ENCODE assay signal across 25 cellular contexts in genomic region chr18:61096231-61096630, GRCh38.
"Had no signal": no experiment of that assay in that cellular context is flagged by ENCODE, and none has a peak within 500 bp of the region (broad histone marks: within the 10 kb centered on the region; RNA-seq: fewer than 3 reads in every experiment).

No MANE protein-coding gene starts in this region.

- H3K9me3 Mint-ChIP-seq: activated CD4-positive, alpha-beta memory T cell treated with anti-CD3 and anti-CD28 coated beads, Interleukin-2, amount 10 ng/mL, durations not matched to agents 7 days and 5 days; activated naive CD4-positive, alpha-beta T cell treated with anti-CD3 and anti-CD28 coated beads, Interleukin-2, amount 10 ng/mL, durations not matched to agents 7 days and 5 days; activated naive CD8-positive, alpha-beta T cell treated with anti-CD3 and anti-CD28 coated beads for 36 hours; activated T-helper 2 cell treated with anti-CD3 and anti-CD28 coated beads, Interferon-gamma antibody, Interleukin-2, Interleukin-4, amounts not matched to agents 10 μg/mL and 5 μg/mL and 100 μg/mL, durations not matched to agents 14 hours and 24 hours and 36 hours; IgD-negative memory B cell had no signal

- H3K4me1 Mint-ChIP-seq: activated CD4-positive, alpha-beta memory T cell treated with anti-CD3 and anti-CD28 coated beads, Interleukin-2, amount 10 ng/mL, durations not matched to agents 7 days and 5 days; activated CD4-positive, alpha-beta T cell treated with anti-CD3 and anti-CD28 coated beads for 36 hours; activated naive CD4-positive, alpha-beta T cell treated with anti-CD3 and anti-CD28 coated beads, Interleukin-2, amount 10 ng/mL, durations not matched to agents 7 days and 5 days; activated naive CD8-positive, alpha-beta T cell treated with anti-CD3 and anti-CD28 coated beads for 36 hours; IgD-negative memory B cell had no signal

- DNase-seq: activated CD4-positive, alpha-beta memory T cell treated with anti-CD3 and anti-CD28 coated beads, Interleukin-2, amount 10 ng/mL, durations not matched to agents 7 days and 5 days; activated CD4-positive, alpha-beta T cell treated with anti-CD3 and anti-CD28 coated beads for 36 hours; activated CD4-positive, alpha-beta T cell treated with anti-CD3 and anti-CD28 coated beads, Interleukin-2, amount 50 U/mL, for 1 hour; activated gamma-delta T cell treated with Interleukin-2 at 50 U/mL for 16 hours; activated naive CD4-positive, alpha-beta T cell treated with anti-CD3 and anti-CD28 coated beads, Interleukin-2, amount 10 ng/mL, durations not matched to agents 7 days and 5 days; activated naive CD8-positive, alpha-beta T cell treated with anti-CD3 and anti-CD28 coated beads for 36 hours; activated T-cell treated with anti-CD3 and anti-CD28 coated beads for 4 hours; activated T-cell treated with anti-CD3 and anti-CD28 coated beads, Interleukin-2, amount 50 U/mL, for 48 hours; KG1; NCI-H1048; NCI-H1436; NCI-H187 treated with DMSO at 0.1 percent for 48 hours; NCI-H446 treated with DMSO at 0.1 percent for 48 hours; NCI-H526 treated with DMSO at 0.1 percent for 48 hours; NK-92 treated with Interleukin-12 subunit alpha and Interleukin-12 subunit beta, amount 100 ng/mL, for 24 hours; OCI-M1; Peyer's patch; Right ventricle myocardium superior; SJCRH30; SK-N-SH; T-helper 1 cell; WERI-Rb-1 had no signal

- H3K4me3 ChIP-seq: Peyer's patch, SJCRH30 had no signal

- H3K27me3 ChIP-seq: Peyer's patch, SJCRH30 had no signal

- H3K36me3 Mint-ChIP-seq: activated naive CD4-positive, alpha-beta T cell treated with anti-CD3 and anti-CD28 coated beads, Interleukin-2, amount 10 ng/mL, durations not matched to agents 7 days and 5 days; activated naive CD8-positive, alpha-beta T cell treated with anti-CD3 and anti-CD28 coated beads for 36 hours; IgD-negative memory B cell had no signal

- H3K4me3 Mint-ChIP-seq: activated CD4-positive, alpha-beta memory T cell treated with anti-CD3 and anti-CD28 coated beads, Interleukin-2, amount 10 ng/mL, durations not matched to agents 7 days and 5 days; activated CD4-positive, alpha-beta T cell treated with anti-CD3 and anti-CD28 coated beads for 36 hours; activated naive CD4-positive, alpha-beta T cell treated with anti-CD3 and anti-CD28 coated beads, Interleukin-2, amount 10 ng/mL, durations not matched to agents 7 days and 5 days; activated naive CD8-positive, alpha-beta T cell treated with anti-CD3 and anti-CD28 coated beads for 36 hours; IgD-negative memory B cell had no signal

- H3K36me3 ChIP-seq: Peyer's patch, SJCRH30, WERI-Rb-1 had no signal

- H3K27ac Mint-ChIP-seq: activated CD4-positive, alpha-beta memory T cell treated with anti-CD3 and anti-CD28 coated beads, Interleukin-2, amount 10 ng/mL, durations not matched to agents 7 days and 5 days; activated CD4-positive, alpha-beta T cell treated with anti-CD3 and anti-CD28 coated beads for 36 hours; activated naive CD4-positive, alpha-beta T cell treated with anti-CD3 and anti-CD28 coated beads, Interleukin-2, amount 10 ng/mL, durations not matched to agents 7 days and 5 days; activated naive CD8-positive, alpha-beta T cell treated with anti-CD3 and anti-CD28 coated beads for 36 hours; activated T-helper 2 cell treated with anti-CD3 and anti-CD28 coated beads, Interferon-gamma antibody, Interleukin-2, Interleukin-4, amounts not matched to agents 10 μg/mL and 5 μg/mL and 100 μg/mL, durations not matched to agents 14 hours and 24 hours and 36 hours; IgD-negative memory B cell had no signal

- H3K27me3 Mint-ChIP-seq: activated CD4-positive, alpha-beta memory T cell treated with anti-CD3 and anti-CD28 coated beads, Interleukin-2, amount 10 ng/mL, durations not matched to agents 7 days and 5 days; activated CD4-positive, alpha-beta T cell treated with anti-CD3 and anti-CD28 coated beads for 36 hours; activated naive CD4-positive, alpha-beta T cell treated with anti-CD3 and anti-CD28 coated beads, Interleukin-2, amount 10 ng/mL, durations not matched to agents 7 days and 5 days; activated naive CD8-positive, alpha-beta T cell treated with anti-CD3 and anti-CD28 coated beads for 36 hours; IgD-negative memory B cell had no signal

- H3K4me1 ChIP-seq: Peyer's patch, SJCRH30 had no signal

- H3K27ac ChIP-seq: Peyer's patch, RWPE1, SJCRH30, WERI-Rb-1 had no signal

- H3K9ac ChIP-seq: SK-N-SH had no signal

- H3K9me3 ChIP-seq: Peyer's patch, SJCRH30, SK-N-SH had no signal
